In genomic region chr3:13975686-13976085, GRCh38 we compare ENCODE assay signal across 28 cellular contexts.
"Had no signal": no experiment of that assay in that cellular context is flagged by ENCODE, and none has a peak within 500 bp of the region (broad histone marks: within the 10 kb centered on the region; RNA-seq: fewer than 3 reads in every experiment).

No MANE protein-coding gene starts in this region.

- ATAC-seq: natural killer cell; psoas muscle; right cardiac atrium; sciatic nerve; stimulated activated memory B cell treated with anti-CD40 and anti-IgM and Interleukin-4, amounts not matched to agents 10 μg/mL and 1 μg/mL and 100 μg/mL, for 72 hours; stimulated activated naive CD8-positive, alpha-beta T cell treated with anti-CD3 and anti-CD28 coated beads, Interleukin-15, amount 100 ng/mL, for 72 hours; stimulated activated naive CD8-positive, alpha-beta T cell treated with anti-CD3 and anti-CD28 coated beads, Interleukin-15, Interleukin-2, amounts not matched to agents 100 U/mL and 50 U/mL, for 24 hours; upper lobe of right lung had no signal

- H3K27me3 ChIP-seq: neural progenitor cell, ovary, spleen, suprapubic skin, testis, tibial artery, transverse colon, upper lobe of right lung, uterus had no signal

- H3K36me3 ChIP-seq: neural progenitor cell, ovary, spleen, suprapubic skin, tibial artery, transverse colon, upper lobe of right lung, uterus had no signal

- H3K9me3 ChIP-seq: testis, upper lobe of right lung had no signal

- DNase-seq: natural killer cell; occipital lobe; ovary; posterior cingulate gyrus; psoas muscle; right cardiac atrium; spleen; stimulated activated CD4-positive, alpha-beta T cell treated with anti-CD3 and anti-CD28 coated beads, Interleukin-12 subunit alpha, Interleukin-12 subunit beta, amount 100 ng/mL, for 4 hours; stimulated activated CD4-positive, alpha-beta T cell treated with anti-CD3 and anti-CD28 coated beads, Interleukin-1b, Interleukin-23, amount 100 ng/mL, for 48 hours; stimulated activated CD4-positive, alpha-beta T cell treated with anti-CD3 and anti-CD28 coated beads, Interleukin-4, amount 100 ng/mL, for 1 hour; stimulated activated CD4-positive, alpha-beta T cell treated with anti-CD3 and anti-CD28 coated beads, Interleukin-4, amount 100 ng/mL, for 4 hours; stimulated activated CD8-positive, alpha-beta memory T cell treated with anti-CD3 and anti-CD28 coated beads, Interleukin-4, amount 100 ng/mL, for 48 hours; stimulated activated naive CD4-positive, alpha-beta T cell; stimulated activated naive CD8-positive, alpha-beta T cell treated with anti-CD3 and anti-CD28 coated beads, Interleukin-15, amount 100 ng/mL, for 72 hours; stimulated activated naive CD8-positive, alpha-beta T cell treated with anti-CD3 and anti-CD28 coated beads, Interleukin-15, Interleukin-2, amounts not matched to agents 100 U/mL and 50 U/mL, for 24 hours; substantia nigra; testis; tibial artery; transverse colon; upper lobe of right lung; uterus had no signal

- H3K9ac ChIP-seq: neural progenitor cell, parathyroid adenoma had no signal

- H2AFZ ChIP-seq: neural progenitor cell, parathyroid adenoma had no signal

- H3K4me1 ChIP-seq: neural progenitor cell, parathyroid adenoma, psoas muscle, spleen, suprapubic skin, testis, tibial artery, transverse colon, upper lobe of right lung, uterus had no signal

- H3K27ac ChIP-seq: neural progenitor cell, ovary, parathyroid adenoma, psoas muscle, skin epidermis, spleen, suprapubic skin, testis, tibial artery, transverse colon, upper lobe of right lung, uterus had no signal

- H3K4me3 ChIP-seq: neural progenitor cell, ovary, psoas muscle, skin epidermis, smooth muscle cell, spleen, suprapubic skin, testis, tibial artery, transverse colon, upper lobe of right lung, uterus had no signal

- H3K4me2 ChIP-seq: neural progenitor cell, smooth muscle cell had no signal
